ENCODE assay signal across 8 cellular contexts in the genomic region with DNA sequence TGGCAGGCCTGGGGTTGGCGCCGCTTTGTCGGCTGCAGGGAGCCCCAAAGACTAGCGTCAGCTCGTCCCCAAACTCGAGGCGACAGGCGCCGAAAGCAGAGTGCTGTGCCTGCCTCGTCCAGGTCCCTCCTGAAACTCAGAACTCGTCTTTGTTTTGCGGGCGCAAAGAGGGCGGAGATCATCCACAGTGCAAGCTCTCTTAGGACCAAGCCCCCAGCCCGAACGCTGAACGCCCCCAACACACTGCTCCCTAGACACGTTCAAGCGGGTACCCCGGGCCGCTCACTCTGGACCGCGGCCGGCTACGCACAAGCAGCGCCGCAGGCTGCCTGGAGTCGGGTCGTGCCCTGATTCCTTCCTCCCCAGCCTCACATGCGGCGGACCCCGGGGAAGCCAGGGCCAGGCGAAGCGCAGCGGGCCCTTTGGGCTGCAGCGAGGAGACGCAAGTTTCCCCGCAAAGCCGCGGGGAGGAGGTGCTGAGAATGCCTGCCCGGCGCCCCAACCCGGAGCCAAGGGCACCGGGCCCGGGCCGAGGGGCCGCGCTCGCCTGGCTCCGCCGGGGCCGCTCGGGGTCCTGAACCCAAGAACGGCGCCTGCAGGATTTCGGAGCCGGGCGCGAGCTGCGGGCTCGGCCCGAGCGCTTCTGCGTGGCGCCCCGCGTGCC. TPM values are rescaled to one million over a fixed set of nuclear protein-coding genes. Genes with fewer than 3 reads are reported as not detected.
DNase-seq lines count a peak whose midpoint lies in the region; ATAC-seq and TF ChIP-seq lines count a peak whose summit lies in the region.

No MANE protein-coding gene starts in this region.

- no peak for TF ChIP-seq CTCF in neural cell (IDR thresholded peaks at IDR 0.05; ENCODE audit: poor library complexity, severe bottlenecking)

- no peak for TF ChIP-seq RAD21 in neural cell (conservative IDR thresholded peaks at IDR 0.05)

- H3F3A ChIP-seq in neural cell (ENCODE audit: insufficient read depth, low read length, poor library complexity, severe bottlenecking), result no peaks in the 10 kb centered on the region

- 1% methylated on average over 67 of the region's 67 CpGs for WGBS in HUES64

- ATAC-seq in GM18502 (IDR thresholded peaks at IDR 0.05; ENCODE audit: poor library complexity, unreplicated experiment), result no peak
- ATAC-seq in HG03196 (IDR thresholded peaks at IDR 0.05; ENCODE audit: unreplicated experiment), result no peak
- no peak for ATAC-seq in HG03280 (IDR thresholded peaks at IDR 0.05; ENCODE audit: unreplicated experiment)

- H3K27me3 ChIP-seq in HUES64 (ENCODE audit: insufficient read depth, low read length) (peaks cover 81% of the 10 kb centered on the region), duodenal mucosa (ENCODE audit: control insufficient read depth in 1 of 2, insufficient read depth in 2 of 2, low read length in 2 of 2) (peaks cover 46 to 56% of the 10 kb centered on the region in 2 donors), neural cell (ENCODE audit: insufficient read depth, low read depth, low read length) (peaks cover 67% of the 10 kb centered on the region)

- H4K20me1 ChIP-seq in neural cell (ENCODE audit: insufficient read depth), result no peaks in the 10 kb centered on the region

- no peaks in the 10 kb centered on the region for H3K4me1 ChIP-seq in HUES64 (ENCODE audit: insufficient read depth, low read length)
- peaks cover 5 to 9% of the 10 kb centered on the region in 2 donors for H3K4me1 ChIP-seq in duodenal mucosa (ENCODE audit: control insufficient read depth in 1 of 2, insufficient read depth in 2 of 2, low read length in 2 of 2)

- peak overlapping the region; percentile 60 for H3K4me2 ChIP-seq in neural cell (ENCODE audit: low read length)

- DNase-seq in COLO668 (lab: John Stamatoyannopoulos, UW; ENCODE audit: unreplicated experiment) (peak; percentile 49), 8988T (no peak)

- H3K27ac ChIP-seq in HUES64 (ENCODE audit: low read depth, low read length) (no peak overlapping the region), duodenal mucosa (ENCODE audit: low read depth, low read length) (no peak overlapping the region), neural cell (ENCODE audit: low read length) (no peak overlapping the region)

- H3K36me3 ChIP-seq in HUES64 (ENCODE audit: insufficient read depth, low read length), result no peaks in the 10 kb centered on the region
- H3K36me3 ChIP-seq in duodenal mucosa (ENCODE audit: control insufficient read depth in 1 of 2, insufficient read depth in 2 of 2, low read length in 2 of 2), result no peaks in the 10 kb centered on the region
- no peaks in the 10 kb centered on the region for H3K36me3 ChIP-seq in neural cell (ENCODE audit: insufficient read depth, low read length)

- H2AFZ ChIP-seq in neural cell (ENCODE audit: low read depth, low read length), result no peak overlapping the region

- H3K9ac ChIP-seq in HUES64 (ENCODE audit: low read depth, low read length) (no peak overlapping the region), duodenal mucosa (ENCODE audit: low read depth in 1 of 2, low read length in 2 of 2) (no peak overlapping the region), neural cell (ENCODE audit: low read length) (peak overlapping the region; percentile 59)

- no peak for TF ChIP-seq EP300 in neural cell (conservative IDR thresholded peaks at IDR 0.05; ENCODE audit: poor library complexity, severe bottlenecking)

- H3K4me3 ChIP-seq in HUES64 (ENCODE audit: low read length), result peak overlapping the region; percentile 47
- peak overlapping the region; percentile 43 to 54 for H3K4me3 ChIP-seq in duodenal mucosa (ENCODE audit: low read depth in 1 of 2, low read length in 2 of 2)
- peak overlapping the region; percentile 75 for H3K4me3 ChIP-seq in neural cell (ENCODE audit: low read length)

- H3K9me2 ChIP-seq in neural cell (ENCODE audit: insufficient read depth, low read length), result no peaks in the 10 kb centered on the region

- H3K9me3 ChIP-seq in HUES64 (ENCODE audit: insufficient read depth, low read depth, low read length) (no peaks in the 10 kb centered on the region), duodenal mucosa (ENCODE audit: control insufficient read depth in 1 of 2, low read length in 2 of 2) (no peaks in the 10 kb centered on the region), neural cell (ENCODE audit: low read length) (no peaks in the 10 kb centered on the region)

- no peaks in the 10 kb centered on the region for H3K79me2 ChIP-seq in neural cell (replicated peaks; ENCODE audit: insufficient read depth, low read length)

TF ChIP-seq in neural cell, 6 proteins besides CTCF, POLR2A, EP300 and RAD21:
- TF ChIP-seq, protein P1, sequence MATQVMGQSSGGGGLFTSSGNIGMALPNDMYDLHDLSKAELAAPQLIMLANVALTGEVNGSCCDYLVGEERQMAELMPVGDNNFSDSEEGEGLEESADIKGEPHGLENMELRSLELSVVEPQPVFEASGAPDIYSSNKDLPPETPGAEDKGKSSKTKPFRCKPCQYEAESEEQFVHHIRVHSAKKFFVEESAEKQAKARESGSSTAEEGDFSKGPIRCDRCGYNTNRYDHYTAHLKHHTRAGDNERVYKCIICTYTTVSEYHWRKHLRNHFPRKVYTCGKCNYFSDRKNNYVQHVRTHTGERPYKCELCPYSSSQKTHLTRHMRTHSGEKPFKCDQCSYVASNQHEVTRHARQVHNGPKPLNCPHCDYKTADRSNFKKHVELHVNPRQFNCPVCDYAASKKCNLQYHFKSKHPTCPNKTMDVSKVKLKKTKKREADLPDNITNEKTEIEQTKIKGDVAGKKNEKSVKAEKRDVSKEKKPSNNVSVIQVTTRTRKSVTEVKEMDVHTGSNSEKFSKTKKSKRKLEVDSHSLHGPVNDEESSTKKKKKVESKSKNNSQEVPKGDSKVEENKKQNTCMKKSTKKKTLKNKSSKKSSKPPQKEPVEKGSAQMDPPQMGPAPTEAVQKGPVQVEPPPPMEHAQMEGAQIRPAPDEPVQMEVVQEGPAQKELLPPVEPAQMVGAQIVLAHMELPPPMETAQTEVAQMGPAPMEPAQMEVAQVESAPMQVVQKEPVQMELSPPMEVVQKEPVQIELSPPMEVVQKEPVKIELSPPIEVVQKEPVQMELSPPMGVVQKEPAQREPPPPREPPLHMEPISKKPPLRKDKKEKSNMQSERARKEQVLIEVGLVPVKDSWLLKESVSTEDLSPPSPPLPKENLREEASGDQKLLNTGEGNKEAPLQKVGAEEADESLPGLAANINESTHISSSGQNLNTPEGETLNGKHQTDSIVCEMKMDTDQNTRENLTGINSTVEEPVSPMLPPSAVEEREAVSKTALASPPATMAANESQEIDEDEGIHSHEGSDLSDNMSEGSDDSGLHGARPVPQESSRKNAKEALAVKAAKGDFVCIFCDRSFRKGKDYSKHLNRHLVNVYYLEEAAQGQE (IDR thresholded peaks at IDR 0.05; ENCODE audit: borderline replicate concordance), result no peak
- TF ChIP-seq POLR2AphosphoS5 (IDR thresholded peaks at IDR 0.05) (no peak), MXI1 (conservative IDR thresholded peaks at IDR 0.05; ENCODE audit: poor library complexity, severe bottlenecking) (no peak)

RNA-seq across cellular contexts. Expression of a gene that starts 0.9 kb away (rescaled TPM):
- polyA plus RNA-seq in HUES64 (2013, experiment 1 of 2), result 1.5 TPM
- 3.2 TPM for polyA plus RNA-seq in HUES64 (2013, experiment 2 of 2)
- 0.57 and 1.6 TPM in 2 replicates for polyA plus RNA-seq in neural cell
- 4.1 and 4.5 TPM in 2 replicates for polyA minus RNA-seq in neural cell
